35 cellular contexts compared by ENCODE assay signal in the genomic region with DNA sequence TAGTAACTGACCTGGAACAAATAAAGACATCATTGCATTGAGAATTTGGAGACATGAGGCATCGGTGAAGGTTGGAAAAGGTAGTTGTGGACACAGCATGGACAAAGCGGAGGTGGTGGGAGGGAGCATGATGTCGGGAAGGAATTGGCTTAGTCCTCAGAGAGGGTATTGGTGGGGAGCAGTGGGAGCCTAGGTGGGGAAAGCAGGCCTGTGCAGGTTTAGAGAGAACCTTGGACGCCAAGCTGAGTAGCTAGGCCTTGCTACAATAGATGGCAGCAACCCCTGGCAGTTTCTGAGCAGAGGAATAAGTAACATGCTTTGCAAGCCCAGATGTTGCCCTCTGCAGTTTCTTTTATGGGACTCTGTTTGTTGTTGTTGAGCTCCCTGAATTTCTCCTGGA.
DNase-seq lines count a peak whose midpoint lies in the region; TF ChIP-seq lines count a peak whose summit lies in the region.
"Had no signal": no experiment of that assay in that cellular context is flagged by ENCODE, and none has a peak within 500 bp of the region (broad histone marks: within the 10 kb centered on the region; RNA-seq: fewer than 3 reads in every experiment).

No MANE protein-coding gene starts in this region.

- TF ChIP-seq EP300 in esophagus muscularis mucosa (IDR thresholded peaks at IDR 0.05): no peak

- H3K27me3 Mint-ChIP-seq in H9 (ENCODE audit: low read depth): no peaks in the 10 kb centered on the region
- H3K27me3 Mint-ChIP-seq in endothelial cell (ENCODE audit: unreplicated experiment): no peaks in the 10 kb centered on the region
- H3K27me3 Mint-ChIP-seq in nephron progenitor cell (ENCODE audit: low read depth, poor library complexity): peaks cover 9% of the 10 kb centered on the region
- H3K27me3 Mint-ChIP-seq: CD4-positive, alpha-beta T cell; CD4-positive, CD25-positive, alpha-beta regulatory T cell; CD8-positive, alpha-beta memory T cell had no signal

- H2BK20ac ChIP-seq in H9 (ENCODE audit: low read depth, low read length, poor library complexity, severe bottlenecking): no peak overlapping the region

- H2BK120ac ChIP-seq in H9 (ENCODE audit: low read depth, low read length, poor library complexity, severe bottlenecking): no peak overlapping the region

- no peak overlapping the region for H3T11ph ChIP-seq in H9 (ENCODE audit: low read length)

- no peak overlapping the region for H3K56ac ChIP-seq in H9 (ENCODE audit: insufficient read length, low read depth, low read length)

- peaks cover 4% of the 10 kb centered on the region; the same call in 1 of the 2 replicates for H3K4me1 ChIP-seq in H9 (ENCODE audit: insufficient read depth, low read length)
- no peaks in the 10 kb centered on the region for H3K4me1 ChIP-seq in esophagus muscularis mucosa
- H3K4me1 ChIP-seq: BLaER1, Caco-2 had no signal

- no peak for TF ChIP-seq POLR2A in esophagus muscularis mucosa (IDR thresholded peaks at IDR 0.05; ENCODE audit: low read depth)

- no peaks in the 10 kb centered on the region for H4K20me1 ChIP-seq in H9 (ENCODE audit: control insufficient read depth, insufficient read depth, insufficient read length)
- H4K20me1 ChIP-seq: BLaER1; BLaER1 treated with 17β-estradiol and CSF1 and Interleukin-3, amounts not matched to agents 10 nM and 100 nM had no signal

- no peaks in the 10 kb centered on the region for H3K79me2 ChIP-seq in H9 (ENCODE audit: insufficient read depth, low read length)

- H3K79me1 ChIP-seq in H9 (ENCODE audit: insufficient read depth, low read depth, low read length, poor library complexity, severe bottlenecking): no peaks in the 10 kb centered on the region

- no peak overlapping the region for H2BK12ac ChIP-seq in H9 (ENCODE audit: insufficient read length, low read depth, low read length)

- no peaks in the 10 kb centered on the region for H3K27me3 ChIP-seq in H9 (ENCODE audit: insufficient read depth, low read length)
- no peaks in the 10 kb centered on the region for H3K27me3 ChIP-seq in esophagus muscularis mucosa
- no peaks in the 10 kb centered on the region for H3K27me3 ChIP-seq in H7 (ENCODE audit: control insufficient read depth, insufficient read depth, low read length)
- H3K27me3 ChIP-seq: BE2C; BLaER1; BLaER1 treated with 17β-estradiol and CSF1 and Interleukin-3, amounts not matched to agents 10 nM and 100 nM had no signal

- H2BK5ac ChIP-seq in H9 (ENCODE audit: insufficient read length, low read length): no peak overlapping the region

- H3K18ac ChIP-seq in H9 (ENCODE audit: insufficient read length, low read depth, low read length): no peak overlapping the region

- H3K27ac Mint-ChIP-seq in H9 (no peak overlapping the region), endothelial cell (ENCODE audit: unreplicated experiment) (peak overlapping the region; percentile 5), nephron progenitor cell (peak overlapping the region; percentile 81)
- H3K27ac Mint-ChIP-seq: B cell; CD14-positive monocyte; CD4-positive, alpha-beta memory T cell; CD4-positive, alpha-beta T cell; CD4-positive, CD25-positive, alpha-beta regulatory T cell; CD8-positive, alpha-beta T cell had no signal

- H3K9me3 Mint-ChIP-seq in H9 (no peaks in the 10 kb centered on the region), endothelial cell (ENCODE audit: unreplicated experiment) (no peaks in the 10 kb centered on the region), nephron progenitor cell (no peaks in the 10 kb centered on the region)
- H3K9me3 Mint-ChIP-seq: CD14-positive monocyte; CD4-positive, alpha-beta memory T cell; CD8-positive, alpha-beta T cell had no signal

- TF ChIP-seq CTCF in H9 (conservative IDR thresholded peaks at IDR 0.05): no peak
- TF ChIP-seq CTCF in endothelial cell (IDR thresholded peaks at IDR 0.05; ENCODE audit: unreplicated experiment): no peak
- no peak for TF ChIP-seq CTCF in esophagus muscularis mucosa (IDR thresholded peaks at IDR 0.05)
- TF ChIP-seq CTCF in nephron progenitor cell (IDR thresholded peaks at IDR 0.05): no peak

- no peak overlapping the region for H3K4ac ChIP-seq in H9 (ENCODE audit: low read depth, low read length)

- no peak overlapping the region for H3K23ac ChIP-seq in H9 (ENCODE audit: insufficient read length, low read depth, low read length)

- H3K36me3 Mint-ChIP-seq in H9 (ENCODE audit: insufficient read depth in 1 of 3, low read depth in 3 of 3): no peaks in the 10 kb centered on the region
- H3K36me3 Mint-ChIP-seq in endothelial cell (ENCODE audit: low read depth, unreplicated experiment): no peaks in the 10 kb centered on the region
- H3K36me3 Mint-ChIP-seq in nephron progenitor cell (ENCODE audit: low read depth): no peaks in the 10 kb centered on the region
- H3K36me3 Mint-ChIP-seq: CD14-positive monocyte; CD4-positive, alpha-beta memory T cell; CD4-positive, CD25-positive, alpha-beta regulatory T cell; CD8-positive, alpha-beta memory T cell; CD8-positive, alpha-beta T cell had no signal

- H3K23me2 ChIP-seq in H9 (ENCODE audit: insufficient read length, low read depth, low read length, poor library complexity, severe bottlenecking): no peaks in the 10 kb centered on the region

- no peak overlapping the region for H4K8ac ChIP-seq in H9 (replicated peaks; ENCODE audit: insufficient read length, low read depth, low read length)

- H2BK15ac ChIP-seq in H9 (ENCODE audit: low read depth, low read length): no peak overlapping the region

- no peak overlapping the region for H3K4me3 Mint-ChIP-seq in H9
- H3K4me3 Mint-ChIP-seq in endothelial cell (ENCODE audit: unreplicated experiment): no peak overlapping the region
- H3K4me3 Mint-ChIP-seq in nephron progenitor cell: no peak overlapping the region
- H3K4me3 Mint-ChIP-seq: B cell; CD14-positive monocyte; CD4-positive, alpha-beta memory T cell; CD4-positive, alpha-beta T cell; CD4-positive, CD25-positive, alpha-beta regulatory T cell; CD8-positive, alpha-beta memory T cell; CD8-positive, alpha-beta T cell had no signal

- H3K9me3 ChIP-seq in H9 (ENCODE audit: control insufficient read depth, low read depth, low read length) (no peaks in the 10 kb centered on the region), esophagus muscularis mucosa (no peaks in the 10 kb centered on the region)
- H3K9me3 ChIP-seq: A549; BE2C; BLaER1; BLaER1 treated with 17β-estradiol and CSF1 and Interleukin-3, amounts not matched to agents 10 nM and 100 nM; Caco-2 had no signal

- H3K4me3 ChIP-seq in esophagus muscularis mucosa (no peak overlapping the region), H7 (ENCODE audit: insufficient read depth, low read depth, low read length) (no peak overlapping the region)
- H3K4me3 ChIP-seq: A549; BLaER1; BLaER1 treated with 17β-estradiol and CSF1 and Interleukin-3, amounts not matched to agents 10 nM and 100 nM had no signal

- H3K4me2 ChIP-seq in H9 (ENCODE audit: insufficient read depth, insufficient read length, low read length): no peak overlapping the region
- H3K4me2 ChIP-seq: A549; BLaER1; BLaER1 treated with 17β-estradiol and CSF1 and Interleukin-3, amounts not matched to agents 10 nM and 100 nM had no signal

- H3K27ac ChIP-seq in H9 (ENCODE audit: insufficient read length, low read depth, low read length): no peak overlapping the region
- no peak overlapping the region for H3K27ac ChIP-seq in esophagus muscularis mucosa (replicated peaks in 1 of 4)
- H3K27ac ChIP-seq: 22Rv1; A549; BLaER1; BLaER1 treated with 17β-estradiol and CSF1 and Interleukin-3, amounts not matched to agents 10 nM and 100 nM; C4-2B had no signal

- peak overlapping the region; percentile 3 for H4K5ac ChIP-seq in H9 (ENCODE audit: insufficient read length, low read depth, low read length)

- intact Hi-C loops in esophagus muscularis mucosa (cut with DNase I): no loop called here

- H2AFZ ChIP-seq in H9 (ENCODE audit: low read length): no peak overlapping the region

- WGBS in H9 (ENCODE audit: extremely low coverage, insufficient read length, low lambda C conversion rate): no CpG with 5 or more reads among the region's 4 CpGs
- WGBS in esophagus muscularis mucosa: 91% methylated on average over 4 of the region's 4 CpGs

- no peak overlapping the region for H2AK5ac ChIP-seq in H9 (ENCODE audit: insufficient read length, low read length)

- DNase-seq in H9: no peak
- no peak for DNase-seq in endothelial cell (ENCODE audit: low spot score)
- peak; percentile 75 for DNase-seq in esophagus muscularis mucosa (ENCODE audit: extremely low spot score)
- DNase-seq in nephron progenitor cell: no peak
- no peak for DNase-seq in NAMALWA (ENCODE audit: low spot score)
- DNase-seq in SW 1271 (lab: John Stamatoyannopoulos, UW): no peak
- DNase-seq in H7: no peak
- DNase-seq in NCI-H2029 treated with DMSO at 0.1 percent for 48 hours (lab: John Stamatoyannopoulos, UW): no peak
- DNase-seq: 8988T; ACHN; AML-193; BE2C; C1 segment of cervical spinal cord; Caco-2; Calu3; CD4-positive, alpha-beta memory T cell; CD4-positive, alpha-beta T cell; CD4-positive, CD25-positive, alpha-beta regulatory T cell; CD8-positive, alpha-beta memory T cell; CD8-positive, alpha-beta T cell; COR-L47; DMS 273 treated with DMSO at 0.1 percent for 48 hours; DMS153; DMS53; DMS79; DMS79 treated with DMSO at 0.1 percent for 48 hours; DND-41; EL had no signal

- H3K4me1 Mint-ChIP-seq in H9 (peaks cover 11 to 14% of the 10 kb centered on the region in 2 experiments), endothelial cell (ENCODE audit: unreplicated experiment) (no peaks in the 10 kb centered on the region), nephron progenitor cell (peaks cover 43% of the 10 kb centered on the region)
- H3K4me1 Mint-ChIP-seq: B cell; CD14-positive monocyte; CD4-positive, alpha-beta memory T cell; CD4-positive, CD25-positive, alpha-beta regulatory T cell; CD8-positive, alpha-beta memory T cell had no signal

- no peaks in the 10 kb centered on the region for H3K36me3 ChIP-seq in esophagus muscularis mucosa
- no peaks in the 10 kb centered on the region for H3K36me3 ChIP-seq in H7 (replicated peaks; ENCODE audit: control insufficient read depth, insufficient read depth, low read length)
- H3K36me3 ChIP-seq: BE2C; BLaER1; BLaER1 treated with 17β-estradiol and CSF1 and Interleukin-3, amounts not matched to agents 10 nM and 100 nM had no signal

- no peak overlapping the region for H4K91ac ChIP-seq in H9 (ENCODE audit: insufficient read length, low read depth, low read length)

- no peak overlapping the region for H3K14ac ChIP-seq in H9 (ENCODE audit: insufficient read depth, low read length)

- no peak overlapping the region for H3K9ac ChIP-seq in H9 (ENCODE audit: extremely low read depth, insufficient read length, low read length)
- H3K9ac ChIP-seq: BLaER1; BLaER1 treated with 17β-estradiol and CSF1 and Interleukin-3, amounts not matched to agents 10 nM and 100 nM had no signal

Comparison
In these comparisons a context has a peak if more than half of its experiments do, and no peak if none do; other contexts are left out.
1. H3K27ac Mint-ChIP-seq: peak in endothelial cell (single experiment) and nephron progenitor cell (single experiment); none in H9 (0 of 3).